Comparison of ENCODE assay signal across 1 cellular context in genomic region chr17:50719924-50720805, GRCh38.
TF ChIP-seq lines count a peak whose summit lies in the region.

No MANE protein-coding gene starts in this region.

TF ChIP-seq in SK-N-SH, 30 proteins besides CTCF, POLR2A, EP300 and RAD21 (continued from another document):
- TF ChIP-seq SIN3A (IDR thresholded peaks at IDR 0.05; ENCODE audit: borderline replicate concordance, low read depth, low read length) (no peak), FOXJ3 (CRISPR knock-in tag; IDR thresholded peaks at IDR 0.05) (no peak), ELF1 (IDR thresholded peaks at IDR 0.05) (no peak), SMC3 (IDR thresholded peaks at IDR 0.05; ENCODE audit: low read depth, low read length) (no peak), RFX5 (IDR thresholded peaks at IDR 0.05; ENCODE audit: low read length) (no peak), GABPA (IDR thresholded peaks at IDR 0.05; ENCODE audit: low read depth) (no peak), NRF1 (IDR thresholded peaks at IDR 0.05; ENCODE audit: low read depth, low read length) (no peak), RCOR1 (IDR thresholded peaks at IDR 0.05; ENCODE audit: low read length) (no peak), JUND (IDR thresholded peaks at IDR 0.05) (no peak), IRF3 (IDR thresholded peaks at IDR 0.05; ENCODE audit: low read depth, low read length) (no peak)
